In genomic region chr17:9750488-9750887, GRCh38 we compare ENCODE assay signal across 22 cellular contexts. TPM values are rescaled to one million over a fixed set of nuclear protein-coding genes. Genes with fewer than 3 reads are reported as not detected.
A peak's percentile ranks its signal among the peaks of the same experiment; 100 is the strongest.
DNase-seq lines count a peak whose midpoint lies in the region; ATAC-seq, FAIRE-seq and TF ChIP-seq lines count a peak whose summit lies in the region.
"Had no signal": no experiment of that assay in that cellular context is flagged by ENCODE, and none has a peak within 500 bp of the region (broad histone marks: within the 10 kb centered on the region; RNA-seq: fewer than 3 reads in every experiment).

No MANE protein-coding gene starts in this region.

- TF ChIP-seq EP300 in HepG2 (IDR thresholded peaks at IDR 0.05; ENCODE audit: low read depth in 2 of 2, low read length in 2 of 2) (no peak), HepG2 (CRISPR knock-in tag; IDR thresholded peaks at IDR 0.05; ENCODE audit: borderline replicate concordance) (no peak), H1 (IDR thresholded peaks at IDR 0.05; ENCODE audit: borderline replicate concordance in 1 of 2, low read depth in 2 of 2, low read length in 2 of 2) (no peak)

- no peak for ATAC-seq in HepG2
- ATAC-seq in HG02571 (IDR thresholded peaks at IDR 0.05; ENCODE audit: unreplicated experiment), result no peak
- ATAC-seq in GM21515 (IDR thresholded peaks at IDR 0.05; ENCODE audit: unreplicated experiment), result no peak
- ATAC-seq: CD8-positive, alpha-beta T cell had no signal

- no peaks in the 10 kb centered on the region for H3K79me2 ChIP-seq in HepG2 (ENCODE audit: insufficient read depth, low read length)
- H3K79me2 ChIP-seq in H1 (ENCODE audit: control insufficient read depth in 1 of 2, insufficient read depth in 2 of 2, low read length in 2 of 2), result no peaks in the 10 kb centered on the region

- FAIRE-seq in HepG2 (lab: Jason Lieb, UNC) (no peak), H1 (lab: Jason Lieb, UNC) (no peak)
- FAIRE-seq: D721Med, G401.6, GM12891 had no signal

- in situ Hi-C loops in HepG2 (cut with HindIII; ENCODE audit: extremely low pct_ligation_motif_present, low pct_unique_long_range_greater_than_20kb), result no loop called here

- BruUV-seq in HepG2 (replicated peaks; lab: Mats Ljungman, UMichigan), result no TSS peak

- no peaks in the 10 kb centered on the region for H3K36me3 ChIP-seq in liver (ENCODE audit: control insufficient read depth in 4 of 4, insufficient read depth in 3 of 4, low read depth in 1 of 4, low read length in 3 of 4)
- H3K36me3 ChIP-seq in HepG2 (replicated peaks in 1 of 2; ENCODE audit: control insufficient read depth in 1 of 2, insufficient read depth in 2 of 2, low read length in 2 of 2), result no peaks in the 10 kb centered on the region
- no peaks in the 10 kb centered on the region for H3K36me3 ChIP-seq in H1 (ENCODE audit: control insufficient read depth in 2 of 4, insufficient read depth in 4 of 4, low read length in 3 of 4)

- H3K23me2 ChIP-seq in H1 (ENCODE audit: low read depth, low read length), result no peaks in the 10 kb centered on the region

- no peak overlapping the region for H3K18ac ChIP-seq in H1 (ENCODE audit: extremely low read depth, low read length)

- H2AFZ ChIP-seq in HepG2 (ENCODE audit: low read length) (no peak overlapping the region), H1 (ENCODE audit: low read length) (peak overlapping the region; percentile 77; the same call in 1 of the 2 replicates)

- H3K56ac ChIP-seq in H1 (replicated peaks; ENCODE audit: insufficient read length, low read depth, low read length), result no peak overlapping the region

- H3K9me3 Mint-ChIP-seq in nephron progenitor cell, result no peaks in the 10 kb centered on the region
- H3K9me3 Mint-ChIP-seq: CD8-positive, alpha-beta T cell had no signal

- no peak overlapping the region for H3K4me3 ChIP-seq in liver (ENCODE audit: low read depth in 1 of 3, low read length in 3 of 3)
- no peak overlapping the region for H3K4me3 ChIP-seq in HepG2 (replicated peaks in 1 of 3; ENCODE audit: insufficient read depth in 1 of 3, low read depth in 2 of 3, low read length in 3 of 3)
- no peak overlapping the region for H3K4me3 ChIP-seq in H1 (ENCODE audit: extremely low read depth in 1 of 4, insufficient read depth in 2 of 4, low read depth in 3 of 4, low read length in 4 of 4)

- TF ChIP-seq RAD21 in liver (IDR thresholded peaks at IDR 0.05), result no peak
- TF ChIP-seq RAD21 in HepG2 (CRISPR knock-in tag; IDR thresholded peaks at IDR 0.05), result no peak
- TF ChIP-seq RAD21 in H1 (IDR thresholded peaks at IDR 0.05 in 1 of 2, conservative IDR thresholded peaks at IDR 0.05 in 1 of 2; ENCODE audit: low read depth in 2 of 2, low read length in 2 of 2), result no peak

- H3K4me3 Mint-ChIP-seq in nephron progenitor cell, result no peak overlapping the region
- H3K4me3 Mint-ChIP-seq: CD14-positive monocyte; CD8-positive, alpha-beta T cell; HFFc6 had no signal

- peak overlapping the region; percentile 27 for H3K27ac Mint-ChIP-seq in nephron progenitor cell
- H3K27ac Mint-ChIP-seq: CD14-positive monocyte; CD8-positive, alpha-beta T cell; HFFc6 had no signal

- H3K23ac ChIP-seq in H1 (ENCODE audit: insufficient read length), result no peak overlapping the region

- H3K27ac ChIP-seq in liver (ENCODE audit: low read depth in 1 of 2, low read length in 2 of 2), result no peak overlapping the region
- no peak overlapping the region for H3K27ac ChIP-seq in HepG2 (ENCODE audit: extremely low read length, insufficient read depth, low read length)
- no peak overlapping the region for H3K27ac ChIP-seq in H1 (ENCODE audit: low read depth, low read length)
- H3K27ac ChIP-seq: HL-60 had no signal

- H4K91ac ChIP-seq in H1 (replicated peaks; ENCODE audit: insufficient read length, low read length), result no peak overlapping the region

- 57% methylated on average over 9 of the region's 9 CpGs for WGBS in liver
- 26% methylated on average over 9 of the region's 9 CpGs for WGBS in HepG2 (ENCODE audit: low lambda C conversion rate)
- 87% methylated on average over 9 of the region's 9 CpGs; no CpG with 5 or more reads in 1 of the 2 experiments for WGBS in H1 (ENCODE audit: extremely low coverage in 1 of 2, insufficient coverage in 1 of 2, insufficient read length in 1 of 2, insufficient replicate concordance in 2 of 2, low coverage in 1 of 2, low lambda C conversion rate in 2 of 2, missing lambda C conversion rate in 1 of 2), 2 experiments

- no peaks in the 10 kb centered on the region for H3K36me3 Mint-ChIP-seq in nephron progenitor cell (ENCODE audit: low read depth)
- H3K36me3 Mint-ChIP-seq: CD14-positive monocyte; CD8-positive, alpha-beta T cell had no signal

- H4K8ac ChIP-seq in H1 (ENCODE audit: extremely low read depth, insufficient read depth, low read length), result no peak overlapping the region

- H3K79me1 ChIP-seq in H1 (ENCODE audit: low read depth, low read length), result no peaks in the 10 kb centered on the region

- no peak overlapping the region for H2BK5ac ChIP-seq in H1 (ENCODE audit: low read depth, low read length)

- H3K4ac ChIP-seq in H1 (replicated peaks; ENCODE audit: insufficient read length, low read depth, low read length), result no peak overlapping the region

- TF ChIP-seq POLR2A in HepG2 (IDR thresholded peaks at IDR 0.05; ENCODE audit: insufficient read depth in 1 of 2, low read depth in 2 of 2, low read length in 2 of 2) (no peak), H1 (IDR thresholded peaks at IDR 0.05; ENCODE audit: control extremely low read depth in 1 of 2, low read depth in 2 of 2, low read length in 2 of 2) (no peak)

- H3K27me3 ChIP-seq in liver (ENCODE audit: control insufficient read depth in 4 of 4, insufficient read depth in 4 of 4, low read length in 3 of 4) (peaks cover 0 to 2% (median 0%) of the 10 kb centered on the region in 4 donors), HepG2 (ENCODE audit: control insufficient read depth in 1 of 2, insufficient read depth in 2 of 2, low read length in 2 of 2) (0 out of 5 replicates have a peak, but pooled peaks cover 0 to 2% of the 10 kb centered on the region in 2 experiments), H1 (replicated peaks in 1 of 4; ENCODE audit: control insufficient read depth in 3 of 4, extremely low read depth in 1 of 4, insufficient read depth in 3 of 4, low read length in 3 of 4) (no peaks in the 10 kb centered on the region)

- no peak overlapping the region for H3K9ac ChIP-seq in liver (ENCODE audit: low read depth in 1 of 2, low read length in 2 of 2)
- H3K9ac ChIP-seq in HepG2 (ENCODE audit: insufficient read depth, low read depth, low read length), result no peak overlapping the region
- H3K9ac ChIP-seq in H1 (replicated peaks in 1 of 4; ENCODE audit: extremely low read depth in 1 of 4, low read depth in 3 of 4, low read length in 3 of 4), result no peak overlapping the region

- no peak overlapping the region for H2BK120ac ChIP-seq in H1 (replicated peaks; ENCODE audit: low read depth, low read length)

- H2BK12ac ChIP-seq in H1 (ENCODE audit: low read depth, low read length), result no peak overlapping the region

- no peak overlapping the region for H2BK20ac ChIP-seq in H1 (ENCODE audit: low read length)

- intact Hi-C loops in HepG2 (cut with micrococcal nuclease; ENCODE audit: unreplicated experiment), result no loop called here

- peaks cover 19% of the 10 kb centered on the region for H3K27me3 Mint-ChIP-seq in nephron progenitor cell (ENCODE audit: low read depth, poor library complexity)

- H3K4me1 Mint-ChIP-seq in nephron progenitor cell, result peaks cover 18% of the 10 kb centered on the region
- H3K4me1 Mint-ChIP-seq: CD14-positive monocyte had no signal

- CTCF ChIA-PET in HepG2 (lab: Yijun Ruan, JAX; ENCODE audit: low intra/inter-chr PET ratio, low total read pairs), result no interaction called here
- CTCF ChIA-PET in H1 (lab: Charles Lee; ENCODE audit: partially characterized antibody), result interaction anchor here (1.3 to 1.7 kb wide), 2 partner anchors 18 to 22 kb away, joined by 6 to 8 read pairs; no protein-coding TSS in a partner anchor

- no peaks in the 10 kb centered on the region for H4K20me1 ChIP-seq in HepG2 (ENCODE audit: insufficient read depth, low read length)
- H4K20me1 ChIP-seq in H1 (replicated peaks in 1 of 2; ENCODE audit: control insufficient read depth in 1 of 2, insufficient read depth in 2 of 2, low read length in 2 of 2), result no peaks in the 10 kb centered on the region

- no peaks in the 10 kb centered on the region for H3K4me1 ChIP-seq in liver (ENCODE audit: control insufficient read depth in 4 of 4, insufficient read depth in 4 of 4, low read length in 3 of 4)
- H3K4me1 ChIP-seq in HepG2 (ENCODE audit: insufficient read depth, low read length), result no peaks in the 10 kb centered on the region
- H3K4me1 ChIP-seq in H1 (replicated peaks in 1 of 4; ENCODE audit: control insufficient read depth in 3 of 4, insufficient read depth in 4 of 4, low read length in 3 of 4), result no peaks in the 10 kb centered on the region

- no peak overlapping the region for H3K14ac ChIP-seq in H1 (ENCODE audit: insufficient read length)

- DNase-seq in HepG2 (ENCODE audit: low spot score), result no peak
- no peak for DNase-seq in H1 (ENCODE audit: low read depth in 1 of 2, low spot score in 2 of 2)
- no peak for DNase-seq in nephron progenitor cell
- no peak for DNase-seq in NCI-H82 treated with DMSO at 0.1 percent for 48 hours (lab: John Stamatoyannopoulos, UW; ENCODE audit: unreplicated experiment)
- DNase-seq: CD8-positive, alpha-beta T cell; COR-L47; DMS153; DMS79 treated with DMSO at 0.1 percent for 48 hours; EL; HCEC 1CT; HFFc6 had no signal

- H2AK5ac ChIP-seq in H1 (ENCODE audit: low read depth, low read length), result no peak overlapping the region

- H3K4me2 ChIP-seq in HepG2 (ENCODE audit: low read depth, low read length), result no peak overlapping the region
- no peak overlapping the region for H3K4me2 ChIP-seq in H1 (ENCODE audit: insufficient read depth in 1 of 2, low read depth in 2 of 2, low read length in 2 of 2)

- no peak overlapping the region for H4K5ac ChIP-seq in H1 (ENCODE audit: insufficient read length, low read depth, low read length)

- POLR2A ChIA-PET in HepG2 (lab: Yijun Ruan, JAX), result no interaction called here
- POLR2A ChIA-PET in H1 (lab: Charles Lee; ENCODE audit: partially characterized antibody), result no interaction called here

- H3K9me3 ChIP-seq in liver (ENCODE audit: control insufficient read depth in 4 of 4, low read length in 3 of 4) (no peaks in the 10 kb centered on the region), HepG2 (ENCODE audit: low read length) (no peaks in the 10 kb centered on the region), H1 (ENCODE audit: insufficient read depth in 2 of 2, low read depth in 1 of 2, low read length in 1 of 2) (no peaks in the 10 kb centered on the region)

- H2BK15ac ChIP-seq in H1 (ENCODE audit: low read length), result no peak overlapping the region

- no peak for TF ChIP-seq CTCF in liver (IDR thresholded peaks at IDR 0.05; ENCODE audit: low read depth, low read length, missing input control)
- no peak for TF ChIP-seq CTCF in HepG2 (CRISPR knock-in tag; IDR thresholded peaks at IDR 0.05)
- TF ChIP-seq CTCF in H1 (IDR thresholded peaks at IDR 0.05; ENCODE audit: control extremely low read depth in 1 of 3, insufficient read depth in 1 of 3, low read depth in 1 of 3, low read length in 3 of 3), result no peak
- TF ChIP-seq CTCF in nephron progenitor cell (IDR thresholded peaks at IDR 0.05), result no peak

RNA-seq across cellular contexts. Expression of gene DHRS7C, which starts 40.9 kb away (rescaled TPM):
- under 1 TPM in 1 of 2 donors, not detected in 1; 0.28 TPM for total RNA-seq in liver
- polyA plus RNA-seq in liver, result under 1 TPM in 1 of 2 donors, not detected in 1; 0.26 TPM
- not detected in 2 replicates for total RNA-seq in HepG2 (2016; rRNA removed; fragmentation: Illumina TruSeq; extraction: Trizol)
- not detected in 2 replicates for total RNA-seq in HepG2 (2016; cell fraction: cytosol; rRNA removed; fragmentation: Illumina TruSeq; extraction: Trizol; ENCODE audit: low read depth)
- not detected in 2 replicates for total RNA-seq in HepG2 (2016; cell fraction: insoluble cytoplasmic fraction; rRNA removed; fragmentation: Illumina TruSeq; extraction: Trizol)
- total RNA-seq in HepG2 (2016; cell fraction: membrane; rRNA removed; fragmentation: Illumina TruSeq; extraction: Trizol), result not detected in 2 replicates
- total RNA-seq in HepG2 (2016; cell fraction: nucleus; rRNA removed; fragmentation: Illumina TruSeq; extraction: Trizol), result not detected in 2 replicates
- not detected in 2 replicates for polyA plus RNA-seq in HepG2 (2011; rRNA removed)
- not detected in 2 replicates for polyA plus RNA-seq in HepG2 (2011; cell fraction: cytosol; rRNA removed)
- polyA plus RNA-seq in HepG2 (2011; cell fraction: nucleus; rRNA removed), result not detected in 2 replicates
- not detected in 2 replicates for polyA plus RNA-seq in HepG2 (2012)
- not detected in 2 replicates for polyA plus RNA-seq in HepG2 (2016; cell fraction: cytosol; fragmentation: Illumina TruSeq; extraction: Trizol; ENCODE audit: low read depth)
- not detected in 2 replicates for polyA plus RNA-seq in HepG2 (2016; cell fraction: insoluble cytoplasmic fraction; fragmentation: Illumina TruSeq; extraction: Trizol; ENCODE audit: low read depth)
- not detected in 2 replicates for polyA plus RNA-seq in HepG2 (2016; cell fraction: membrane; fragmentation: Illumina TruSeq; extraction: Trizol; ENCODE audit: low read depth)
- polyA plus RNA-seq in HepG2 (2016; cell fraction: nucleus; fragmentation: Illumina TruSeq; extraction: Trizol; ENCODE audit: insufficient read depth, low read depth), result not detected in 2 replicates
- 2.9 TPM in 1 of 2 replicates, not detected in the other for polyA minus RNA-seq in HepG2 (2011; rRNA and poly(A)+ RNA removed; ENCODE audit: low replicate concordance)
- not detected in 2 replicates for polyA minus RNA-seq in HepG2 (2011; cell fraction: cytosol; rRNA and poly(A)+ RNA removed)
- not detected in 2 replicates for polyA minus RNA-seq in HepG2 (2011; cell fraction: nucleus; rRNA and poly(A)+ RNA removed)
- not detected in 2 replicates for total RNA-seq in H1 (2021; fragmentation: NEBNext Ultra II Directional; extraction: Animal tissue kit (Norgen Biotek cat#: 25700))
- not detected in 2 replicates for polyA plus RNA-seq in H1 (2011; rRNA removed)
- not detected for polyA plus RNA-seq in H1 (2011; cell fraction: cytosol; rRNA removed)
- not detected for polyA plus RNA-seq in H1 (2011; cell fraction: nucleus; rRNA removed)
- not detected in 4 replicates for polyA plus RNA-seq in H1 (2012, experiment 1 of 2)
- polyA plus RNA-seq in H1 (2012, experiment 2 of 2), result not detected
- not detected for polyA plus RNA-seq in H1 (2013, experiment 1 of 2)
- polyA plus RNA-seq in H1 (2013, experiment 2 of 2), result not detected
- polyA minus RNA-seq in H1 (2011; rRNA and poly(A)+ RNA removed), result not detected in 2 replicates
- polyA minus RNA-seq in H1 (2011; cell fraction: cytosol; rRNA and poly(A)+ RNA removed), result not detected
- polyA minus RNA-seq in H1 (2011; cell fraction: nucleus; rRNA and poly(A)+ RNA removed), result not detected
- total RNA-seq: A673; CD8-positive, alpha-beta T cell; H4; HFFc6 had no signal
- polyA plus RNA-seq: BJ, CD14-positive monocyte had no signal
